ENCODE assay signal across 14 cellular contexts in the genomic region with DNA sequence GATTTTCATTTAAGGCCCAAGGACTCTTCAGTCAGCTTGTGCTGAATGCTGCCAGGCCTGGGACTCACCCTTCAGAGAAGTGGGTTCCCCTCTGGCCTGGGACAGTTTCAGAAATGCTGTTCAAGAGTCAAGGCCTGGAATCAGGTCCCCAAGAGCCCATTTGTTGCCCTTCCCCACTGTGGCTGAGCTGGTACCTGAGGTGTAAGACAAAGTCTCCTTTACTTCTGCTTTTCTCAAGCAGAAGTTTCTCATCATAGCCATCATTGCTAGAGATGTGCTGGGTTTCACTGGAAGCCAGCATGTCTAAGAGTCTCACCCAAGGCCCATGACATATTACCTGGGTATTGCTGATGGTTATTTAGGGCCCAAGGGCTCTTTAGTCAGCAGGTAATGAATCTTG. TPM values are rescaled to one million over a fixed set of nuclear protein-coding genes. Genes with fewer than 3 reads are reported as not detected.
DNase-seq lines count a peak whose midpoint lies in the region; ATAC-seq and FAIRE-seq lines count a peak whose summit lies in the region.
"Had no signal": no experiment of that assay in that cellular context is flagged by ENCODE, and none has a peak within 500 bp of the region (broad histone marks: within the 10 kb centered on the region; RNA-seq: fewer than 3 reads in every experiment).

No MANE protein-coding gene starts in this region.

- H3K79me2 ChIP-seq in trophoblast cell (ENCODE audit: control insufficient read depth, insufficient read depth, low read length, poor library complexity), result no peaks in the 10 kb centered on the region

- no peak overlapping the region for H3K14ac ChIP-seq in trophoblast cell (ENCODE audit: low read length)

- H2AK5ac ChIP-seq in trophoblast cell (ENCODE audit: low read length), result no peak overlapping the region

- FAIRE-seq in frontal cortex (lab: Jason Lieb, UNC), result no peak
- FAIRE-seq: islet of Langerhans had no signal

- DNase-seq in trophoblast cell (no peak), frontal cortex (ENCODE audit: low spot score in 2 of 2) (no peak)
- no peak for DNase-seq in activated effector memory CD4-positive, alpha-beta T cell treated with Interleukin-2 at 50 U/mL for 16 hours
- DNase-seq: activated T-cell treated with anti-CD3 and anti-CD28 coated beads, Interleukin-2, amount 50 U/mL, for 1 hour; GM23248; KBM-7; NCI-H526 treated with DMSO at 0.1 percent for 48 hours had no signal

- H2BK120ac ChIP-seq in trophoblast cell (ENCODE audit: insufficient read depth, low read length, poor library complexity), result no peak overlapping the region

- H3K27me3 ChIP-seq in trophoblast cell (ENCODE audit: insufficient read depth, low read length), result no peaks in the 10 kb centered on the region
- H3K27me3 ChIP-seq: neutrophil, vagina had no signal

- H2AFZ ChIP-seq in trophoblast cell (ENCODE audit: insufficient read depth, low read length, poor library complexity), result no peak overlapping the region
- H2AFZ ChIP-seq: GM23248 had no signal

- H3K23ac ChIP-seq in trophoblast cell (ENCODE audit: low read length), result no peak overlapping the region

- H2BK5ac ChIP-seq in trophoblast cell (ENCODE audit: low read depth, low read length, poor library complexity), result no peak overlapping the region

- no peak overlapping the region for H3K4me3 ChIP-seq in trophoblast cell (ENCODE audit: low read depth, low read length)
- H3K4me3 ChIP-seq: GM23248, vagina had no signal

- no peak overlapping the region for H3K18ac ChIP-seq in trophoblast cell (ENCODE audit: low read length)

- H4K8ac ChIP-seq in trophoblast cell (ENCODE audit: low read depth, low read length), result no peak overlapping the region

- H3K4ac ChIP-seq in trophoblast cell (ENCODE audit: low read depth, low read length), result peak overlapping the region; percentile 58

- peaks cover 0 to 5% of the 10 kb centered on the region in 2 experiments for H3K36me3 ChIP-seq in trophoblast cell (ENCODE audit: control insufficient read depth in 1 of 2, insufficient read depth in 2 of 2, low read length in 2 of 2)
- H3K36me3 ChIP-seq: neutrophil, vagina had no signal

- H3K9me3 ChIP-seq in trophoblast cell (ENCODE audit: insufficient read depth, low read depth, low read length), result peaks cover 2% of the 10 kb centered on the region
- H3K9me3 ChIP-seq: neutrophil, vagina had no signal

- ATAC-seq in GM18909 (IDR thresholded peaks at IDR 0.05; ENCODE audit: poor library complexity, unreplicated experiment) (peak; percentile 69), GM21717 (IDR thresholded peaks at IDR 0.05; ENCODE audit: unreplicated experiment) (peak; percentile 73), HG03103 (IDR thresholded peaks at IDR 0.05; ENCODE audit: low read depth, unreplicated experiment) (peak; percentile 58), HG03520 (IDR thresholded peaks at IDR 0.05; ENCODE audit: unreplicated experiment) (no peak)

- H4K91ac ChIP-seq in trophoblast cell (ENCODE audit: low read depth, low read length), result no peak overlapping the region

- H4K12ac ChIP-seq in trophoblast cell (ENCODE audit: low read depth, low read length), result no peak overlapping the region

- no peak overlapping the region for H2BK12ac ChIP-seq in trophoblast cell (ENCODE audit: low read length)

- H3K9ac ChIP-seq in trophoblast cell (ENCODE audit: low read length), result no peak overlapping the region
- H3K9ac ChIP-seq: GM23248 had no signal

- H3K4me1 ChIP-seq in trophoblast cell (ENCODE audit: control insufficient read depth in 1 of 2, insufficient read depth in 2 of 2, low read length in 2 of 2), result peaks cover 0 to under 1% of the 10 kb centered on the region in 2 experiments
- H3K4me1 ChIP-seq: vagina had no signal

- no peak overlapping the region for H3K27ac ChIP-seq in trophoblast cell (ENCODE audit: low read depth, low read length)
- H3K27ac ChIP-seq: GM23248, neutrophil, vagina had no signal

- no peak overlapping the region for H3K4me2 ChIP-seq in trophoblast cell (ENCODE audit: low read length)

- no peaks in the 10 kb centered on the region for H3K79me1 ChIP-seq in trophoblast cell (ENCODE audit: low read length)

RNA-seq across cellular contexts. Expression of a gene that starts 8.9 kb away (rescaled TPM):
- polyA plus RNA-seq in trophoblast cell (2013), result 3.1 and 3.2 TPM in 2 replicates
- 10.6 TPM for total RNA-seq in frontal cortex

RNA-seq across cellular contexts. Expression of a gene that starts 10.4 kb away (rescaled TPM):
- 81.0 and 85.4 TPM in 2 replicates for polyA plus RNA-seq in trophoblast cell (2013)
- 122 TPM for total RNA-seq in frontal cortex
